In the genomic region with DNA sequence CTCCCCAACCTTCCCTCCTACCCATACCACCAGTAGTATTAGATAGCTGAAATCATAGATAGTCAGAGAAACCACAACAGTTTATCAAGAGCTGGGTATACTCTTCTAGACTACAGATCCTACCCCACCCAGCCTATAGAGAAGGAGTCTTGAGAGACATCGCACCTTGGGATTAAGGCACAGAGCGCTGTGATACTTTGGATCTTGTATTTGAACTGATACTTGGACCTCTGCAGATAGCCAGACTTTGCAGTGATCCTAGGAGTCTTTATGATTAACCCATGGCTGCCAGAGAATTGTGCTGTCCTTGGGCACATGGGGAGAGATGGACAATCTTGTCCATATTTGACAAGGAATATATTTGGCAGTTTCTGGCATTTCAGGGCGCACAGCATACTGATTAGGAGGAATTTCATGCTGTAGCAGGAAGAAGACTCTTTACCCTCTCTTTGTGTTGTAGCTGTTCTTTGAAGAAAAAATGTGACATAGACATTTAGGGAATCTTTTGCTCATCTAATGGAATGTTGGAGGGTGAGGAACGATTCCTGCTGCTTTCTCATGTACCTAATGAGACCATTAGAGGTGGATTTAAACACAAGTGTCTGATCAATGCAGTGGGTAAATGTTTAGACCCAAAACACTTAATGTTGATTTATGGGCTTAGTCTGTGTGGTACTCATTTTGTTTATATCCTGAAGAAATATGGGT, we compare ENCODE assay signal across 1 cellular context.
TF ChIP-seq lines count a peak whose summit lies in the region.

No MANE protein-coding gene starts in this region.

TF ChIP-seq in HepG2, 621 proteins besides CTCF, POLR2A, EP300 and RAD21:
- TF ChIP-seq, protein P1, sequence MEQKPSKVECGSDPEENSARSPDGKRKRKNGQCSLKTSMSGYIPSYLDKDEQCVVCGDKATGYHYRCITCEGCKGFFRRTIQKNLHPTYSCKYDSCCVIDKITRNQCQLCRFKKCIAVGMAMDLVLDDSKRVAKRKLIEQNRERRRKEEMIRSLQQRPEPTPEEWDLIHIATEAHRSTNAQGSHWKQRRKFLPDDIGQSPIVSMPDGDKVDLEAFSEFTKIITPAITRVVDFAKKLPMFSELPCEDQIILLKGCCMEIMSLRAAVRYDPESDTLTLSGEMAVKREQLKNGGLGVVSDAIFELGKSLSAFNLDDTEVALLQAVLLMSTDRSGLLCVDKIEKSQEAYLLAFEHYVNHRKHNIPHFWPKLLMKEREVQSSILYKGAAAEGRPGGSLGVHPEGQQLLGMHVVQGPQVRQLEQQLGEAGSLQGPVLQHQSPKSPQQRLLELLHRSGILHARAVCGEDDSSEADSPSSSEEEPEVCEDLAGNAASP (CRISPR knock-in tag; IDR thresholded peaks at IDR 0.05; ENCODE audit: borderline replicate concordance) = no peak
- TF ChIP-seq SRSF1 (optimal IDR thresholded peaks at IDR 0.05; ENCODE audit: low read depth, low read length) (no peak), ZNF652 (CRISPR knock-in tag; IDR thresholded peaks at IDR 0.05; ENCODE audit: borderline replicate concordance, low read depth) (peak; percentile 31; the same call in 1 of the 2 replicates)
